In the genomic region with DNA sequence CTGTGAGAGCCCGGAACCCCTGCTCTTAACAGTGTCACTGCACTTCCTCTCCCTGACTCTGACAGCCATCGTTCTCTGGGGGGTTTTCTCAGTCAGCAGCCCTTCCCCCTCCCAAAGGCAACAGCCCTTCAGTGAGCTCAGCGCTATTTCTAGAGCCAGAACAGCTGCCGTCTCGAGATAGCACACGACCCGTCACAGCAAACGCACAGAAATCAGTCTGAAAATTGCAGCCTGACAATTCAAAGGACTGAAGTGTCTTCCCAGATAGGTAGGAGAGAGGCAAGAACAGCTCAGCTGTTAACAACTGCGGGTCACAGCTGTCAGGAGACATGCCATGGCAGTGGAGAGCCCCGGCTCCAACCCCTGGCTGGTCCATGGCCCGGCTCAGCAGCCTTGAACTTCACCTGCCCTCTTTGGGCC, we compare ENCODE assay signal across 14 cellular contexts. TPM values are rescaled to one million over a fixed set of nuclear protein-coding genes. Genes with fewer than 3 reads are reported as not detected.
A peak's percentile ranks its signal among the peaks of the same experiment; 100 is the strongest.
DNase-seq lines count a peak whose midpoint lies in the region; ATAC-seq and TF ChIP-seq lines count a peak whose summit lies in the region.
"Had no signal": no experiment of that assay in that cellular context is flagged by ENCODE, and none has a peak within 500 bp of the region (broad histone marks: within the 10 kb centered on the region; RNA-seq: fewer than 3 reads in every experiment).

No MANE protein-coding gene starts in this region.

- TF ChIP-seq EP300 in ovary (IDR thresholded peaks at IDR 0.05) = no peak

- H3K27me3 ChIP-seq in ovary = no peaks in the 10 kb centered on the region
- H3K27me3 ChIP-seq: uterus had no signal

- H3K9me3 ChIP-seq in ovary = no peaks in the 10 kb centered on the region
- H3K9me3 ChIP-seq: neutrophil, uterus had no signal

- peak; percentile 66 for DNase-seq in GM13977 (ENCODE audit: low spot score)
- DNase-seq in OCI-M2 (lab: John Stamatoyannopoulos, UW; ENCODE audit: unreplicated experiment) = peak; percentile 46
- peak; percentile 76 for DNase-seq in left kidney (ENCODE audit: low read depth, low spot score)
- no peak for DNase-seq in AML-193 (lab: John Stamatoyannopoulos, UW)
- DNase-seq in ovary = no peak
- DNase-seq in DMS153 treated with DMSO at 0.1 percent for 48 hours (lab: John Stamatoyannopoulos, UW; ENCODE audit: unreplicated experiment) = no peak
- DNase-seq in activated T-cell treated with anti-CD3 and anti-CD28 coated beads for 4 hours = no peak
- DNase-seq: activated CD4-positive, alpha-beta T cell treated with anti-CD3 and anti-CD28 coated beads for 1 hour; CD4-positive, alpha-beta memory T cell; effector memory CD4-positive, alpha-beta T cell; IMR-90; uterus had no signal

- TF ChIP-seq POLR2A in ovary (IDR thresholded peaks at IDR 0.05) = no peak

- in situ Hi-C loops in GM13977 (cut with MboI; ENCODE audit: low pct_unique_long_range_greater_than_20kb, low sequenced_read_pairs, unreplicated experiment) = no loop called here

- no peaks in the 10 kb centered on the region for H3K36me3 ChIP-seq in ovary
- H3K36me3 ChIP-seq: neutrophil, uterus had no signal

- intact Hi-C loops in ovary (cut with DNase I) = no loop called here

- TF ChIP-seq CTCF in GM13977 (IDR thresholded peaks at IDR 0.05; ENCODE audit: extremely low read depth, insufficient read depth, missing control alignments) (no peak), ovary (IDR thresholded peaks at IDR 0.05) (no peak)

- no peak overlapping the region for H3K27ac ChIP-seq in ovary
- H3K27ac ChIP-seq: neutrophil, uterus had no signal

- whole genome bisulfite sequencing in ovary, 3 donors = 6 to 18% (median 9%) methylated on average over 11 of the region's 11 CpGs

- H3K4me1 ChIP-seq in ovary (ENCODE audit: insufficient read depth) = peaks cover 3% of the 10 kb centered on the region
- H3K4me1 ChIP-seq: uterus had no signal

- no peak overlapping the region for H3K4me3 ChIP-seq in ovary
- H3K4me3 ChIP-seq: uterus had no signal

- ATAC-seq in GM21825 (IDR thresholded peaks at IDR 0.05; ENCODE audit: unreplicated experiment) = peak; percentile 83

RNA-seq across cellular contexts. Expression of a gene that starts 45.4 kb away (rescaled TPM):
- under 1 TPM in 6 of 7 donors, not detected in 1; 0.35 to 0.99 (median 0.48) TPM for total RNA-seq in ovary
- polyA plus RNA-seq in ovary = 1 to 10 TPM in 1 of 2 donors, under 1 TPM in 1; 0.48 to 1.3 TPM
- total RNA-seq: CD4-positive, alpha-beta memory T cell; IMR-90 had no signal
- polyA plus RNA-seq: CD4-positive, alpha-beta memory T cell had no signal

RNA-seq across cellular contexts. Expression of a gene that starts 54.4 kb away (rescaled TPM):
- total RNA-seq in ovary = under 1 TPM in 4 of 7 donors, not detected in 3; 0.13 to 0.72 (median 0.31) TPM
- polyA plus RNA-seq in ovary = 1 to 10 TPM in 1 of 2 donors, under 1 TPM in 1; 0.29 to 1.2 TPM
- total RNA-seq: CD4-positive, alpha-beta memory T cell; IMR-90 had no signal
- polyA plus RNA-seq: CD4-positive, alpha-beta memory T cell; IMR-90 had no signal

Comparison
In these comparisons a context has a peak if more than half of its experiments do, and no peak if none do; other contexts are left out.
1. DNase-seq: peak in GM13977 (single experiment), OCI-M2 (single experiment) and left kidney (single experiment); none in AML-193 (0 of 2), ovary (0 of 5), DMS153 treated with DMSO at 0.1 percent for 48 hours (single experiment) and activated T-cell treated with anti-CD3 and anti-CD28 coated beads for 4 hours (single experiment).